Comparison of ENCODE assay signal across 1 cellular context in the genomic region with DNA sequence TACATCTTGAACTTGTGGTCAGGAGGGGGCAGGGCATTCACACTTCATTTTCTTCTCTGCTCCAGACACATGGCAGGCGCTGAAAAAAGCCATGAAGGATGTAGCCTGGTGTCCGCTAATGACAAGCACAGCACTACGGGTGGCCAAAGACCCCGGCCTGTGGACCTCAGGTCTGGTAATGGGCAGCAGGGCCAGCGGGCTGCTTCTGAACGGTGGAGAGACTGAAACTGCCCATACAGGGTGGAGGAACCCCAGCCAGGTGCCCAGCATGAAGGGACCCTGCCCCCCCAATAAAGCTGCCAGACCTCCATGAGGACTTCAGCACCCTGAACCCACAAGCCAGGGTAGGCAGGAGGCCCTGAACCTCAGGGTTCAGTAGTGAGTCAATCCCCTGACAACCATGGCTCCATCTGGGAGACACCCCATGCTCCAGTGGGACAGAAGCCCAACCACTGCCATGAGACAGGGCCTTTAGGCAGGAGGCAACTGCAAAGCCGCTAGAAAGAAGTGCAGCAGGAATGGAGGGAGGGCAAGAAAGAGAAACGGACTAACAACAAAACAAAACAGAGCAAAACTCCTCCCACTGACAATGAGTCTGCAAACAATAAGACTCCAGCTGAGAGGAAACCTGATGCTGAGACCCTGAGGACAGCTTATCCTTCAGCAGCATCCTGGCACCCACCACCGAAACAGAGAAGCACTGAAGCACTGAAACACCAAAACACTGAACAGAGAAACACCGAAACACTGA.
TF ChIP-seq lines count a peak whose summit lies in the region.

No MANE protein-coding gene starts in this region.

TF ChIP-seq in H1, 55 proteins besides CTCF, POLR2A, EP300 and RAD21:
- no peak for TF ChIP-seq SP1 (IDR thresholded peaks at IDR 0.05; ENCODE audit: low read depth, low read length)
- TF ChIP-seq TEAD4 (IDR thresholded peaks at IDR 0.05; ENCODE audit: low read depth, low read length), result no peak
- TF ChIP-seq, protein P1, sequence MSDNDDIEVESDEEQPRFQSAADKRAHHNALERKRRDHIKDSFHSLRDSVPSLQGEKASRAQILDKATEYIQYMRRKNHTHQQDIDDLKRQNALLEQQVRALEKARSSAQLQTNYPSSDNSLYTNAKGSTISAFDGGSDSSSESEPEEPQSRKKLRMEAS (IDR thresholded peaks at IDR 0.05), result peak; percentile 44; the same call in 1 of the 2 replicates
- no peak for TF ChIP-seq CHD2 (IDR thresholded peaks at IDR 0.05; ENCODE audit: low read length)
- TF ChIP-seq, protein P2, sequence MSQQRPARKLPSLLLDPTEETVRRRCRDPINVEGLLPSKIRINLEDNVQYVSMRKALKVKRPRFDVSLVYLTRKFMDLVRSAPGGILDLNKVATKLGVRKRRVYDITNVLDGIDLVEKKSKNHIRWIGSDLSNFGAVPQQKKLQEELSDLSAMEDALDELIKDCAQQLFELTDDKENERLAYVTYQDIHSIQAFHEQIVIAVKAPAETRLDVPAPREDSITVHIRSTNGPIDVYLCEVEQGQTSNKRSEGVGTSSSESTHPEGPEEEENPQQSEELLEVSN (IDR thresholded peaks at IDR 0.05), result peak; percentile 35; the same call in 1 of the 2 replicates
TF ChIP-seq in H1: peak in this region for 2.
